Comparison of ENCODE assay signal across 10 cellular contexts in the genomic region with DNA sequence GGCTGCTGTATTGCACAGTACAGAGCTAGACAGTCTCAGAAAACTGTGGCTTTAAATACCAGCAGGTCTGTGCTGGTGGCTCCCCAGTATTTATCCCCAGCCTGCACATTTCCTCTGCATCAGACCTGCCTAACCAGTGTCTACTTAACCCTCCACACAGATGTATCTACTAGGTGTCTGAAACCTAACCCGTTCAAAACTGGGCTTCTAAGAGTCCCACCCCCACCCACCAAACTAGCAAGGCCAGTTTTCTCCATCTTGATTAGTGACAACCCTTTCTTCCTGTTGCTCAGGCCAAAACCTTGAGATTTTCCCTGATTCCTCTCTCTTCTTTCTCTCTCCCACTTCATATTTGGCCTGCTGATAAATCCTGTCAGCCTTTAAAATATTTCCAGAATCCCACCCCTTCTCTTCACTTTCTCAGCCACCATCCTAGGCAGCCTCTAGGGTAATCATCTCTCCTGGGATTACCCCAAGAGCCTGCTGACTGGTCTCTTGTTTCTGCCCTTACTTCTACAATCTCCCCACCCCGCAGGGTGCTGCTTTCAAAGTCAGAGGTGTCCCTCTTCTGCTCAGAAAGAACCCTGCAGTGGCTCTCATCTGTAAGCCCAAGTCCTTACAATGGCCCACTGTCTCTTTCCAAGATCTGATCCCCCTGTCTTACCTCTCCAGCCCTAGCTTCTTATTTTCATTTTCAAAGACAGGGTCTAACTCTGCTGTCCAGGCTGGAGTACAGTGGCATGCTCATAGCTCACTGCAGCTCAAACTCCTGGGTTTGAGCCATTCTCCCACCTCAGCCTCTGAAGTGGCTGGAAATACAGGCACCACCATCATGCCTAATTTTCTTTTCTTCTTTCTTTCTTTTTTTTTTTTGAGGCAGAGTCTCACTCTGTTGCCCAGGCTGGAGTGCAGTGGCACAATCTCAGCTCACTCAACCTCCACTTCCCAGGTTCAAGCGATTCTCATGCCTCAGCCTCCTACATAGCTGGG. TPM values are rescaled to one million over a fixed set of nuclear protein-coding genes. Genes with fewer than 3 reads are reported as not detected.
DNase-seq lines count a peak whose midpoint lies in the region; TF ChIP-seq lines count a peak whose summit lies in the region.
"Had no signal": no experiment of that assay in that cellular context is flagged by ENCODE, and none has a peak within 500 bp of the region (broad histone marks: within the 10 kb centered on the region; RNA-seq: fewer than 3 reads in every experiment).

No MANE protein-coding gene starts in this region.

- H3K4me3 Mint-ChIP-seq in MCF 10A (ENCODE audit: unreplicated experiment) = no peak overlapping the region
- peak overlapping the region in 1 of 5 donors; percentile 18 for H3K4me3 Mint-ChIP-seq in immature natural killer cell

- DNase-seq in T47D (ENCODE audit: low read depth in 1 of 2, low spot score in 1 of 2) (peak; percentile 66 to 94), MCF 10A (ENCODE audit: unreplicated experiment) (no peak), OCI-LY7 (ENCODE audit: low spot score) (peak; percentile 59), immature natural killer cell (no peak), ureter (ENCODE audit: low spot score) (peak; percentile 71), NCI-H345 treated with DMSO at 0.1 percent for 48 hours (lab: John Stamatoyannopoulos, UW; ENCODE audit: unreplicated experiment) (no peak), NCI-H1048 (lab: John Stamatoyannopoulos, UW) (no peak), MV-4-11 (lab: John Stamatoyannopoulos, UW) (no peak)
- DNase-seq: activated naive CD4-positive, alpha-beta T cell treated with Interleukin-2 at 50 U/mL for 16 hours; effector memory CD4-positive, alpha-beta T cell had no signal

- intact Hi-C loops in MCF 10A (cut with micrococcal nuclease) = no loop called here
- intact Hi-C loops in OCI-LY7 (cut with micrococcal nuclease; ENCODE audit: unreplicated experiment) = no loop called here

- H3K27ac Mint-ChIP-seq in MCF 10A (ENCODE audit: low read depth, unreplicated experiment) = no peak overlapping the region
- peak overlapping the region; percentile 20 to 80 (median 59) for H3K27ac Mint-ChIP-seq in immature natural killer cell

- H3K36me3 Mint-ChIP-seq in MCF 10A (ENCODE audit: insufficient read depth, unreplicated experiment) (peaks cover 5% of the 10 kb centered on the region), immature natural killer cell (no peaks in the 10 kb centered on the region)

- no peak overlapping the region for H2AFZ ChIP-seq in OCI-LY7 (ENCODE audit: low read length)

- POLR2A ChIA-PET in MCF 10A (lab: Yijun Ruan, JAX) = interaction anchor here (5.5 to 6.7 kb wide), 4 partner anchors 13 to 46 kb away, joined by 94 to 129 read pairs (median 109); partner anchors contain the start of gene H3-3A
- POLR2A ChIA-PET in OCI-LY7 (lab: Charles Lee) = interaction anchor here (0.6 to 3.2 kb wide), 12 partner anchors 10 to 676 kb away, joined by 3 to 10 read pairs (median 4); partner anchors contain the start of gene H3-3A

- no peaks in the 10 kb centered on the region for H4K20me1 ChIP-seq in OCI-LY7 (ENCODE audit: insufficient read depth, low read length)

- H3K9me3 Mint-ChIP-seq in MCF 10A (ENCODE audit: unreplicated experiment) = no peaks in the 10 kb centered on the region
- no peaks in the 10 kb centered on the region for H3K9me3 Mint-ChIP-seq in immature natural killer cell

- H3K36me3 ChIP-seq in OCI-LY7 (ENCODE audit: insufficient read depth, low read length) = no peaks in the 10 kb centered on the region

- no peaks in the 10 kb centered on the region for H3K27me3 Mint-ChIP-seq in MCF 10A (ENCODE audit: insufficient read depth, unreplicated experiment)
- peaks cover 2 to 9% (median 8%) of the 10 kb centered on the region in 3 donors for H3K27me3 Mint-ChIP-seq in immature natural killer cell (ENCODE audit: low read depth in 3 of 3)

- TF ChIP-seq CTCF in MCF 10A (IDR thresholded peaks at IDR 0.05; ENCODE audit: unreplicated experiment) = no peak
- TF ChIP-seq CTCF in OCI-LY7 (conservative IDR thresholded peaks at IDR 0.05; ENCODE audit: low read length) = peak; percentile 44; the same call in 1 of the 2 replicates

- in situ Hi-C loops in T47D (cut with HindIII; ENCODE audit: low pct_unique_long_range_greater_than_20kb, low sequenced_read_pairs) = no loop called here

- no peaks in the 10 kb centered on the region for H3K79me2 ChIP-seq in OCI-LY7 (ENCODE audit: insufficient read depth, low read depth, low read length)

- H3K9me3 ChIP-seq in OCI-LY7 (ENCODE audit: low read length) = no peaks in the 10 kb centered on the region

- H3K4me1 ChIP-seq in OCI-LY7 (ENCODE audit: insufficient read depth, low read length, poor library complexity, severe bottlenecking) = peaks cover 38% of the 10 kb centered on the region

- H3K4me1 Mint-ChIP-seq in MCF 10A (ENCODE audit: insufficient read depth, unreplicated experiment) (peaks cover 26% of the 10 kb centered on the region), immature natural killer cell (peaks cover 20 to 29% of the 10 kb centered on the region in 2 donors)

- H3K9me2 ChIP-seq in OCI-LY7 (ENCODE audit: insufficient read depth, low read length) = no peaks in the 10 kb centered on the region

- BruUV-seq in MCF 10A (replicated peaks; lab: Mats Ljungman, UMichigan) = no TSS peak
- BruUV-seq in OCI-LY7 (replicated peaks; lab: Mats Ljungman, UMichigan) = no TSS peak

- CTCF ChIA-PET in MCF 10A (lab: Yijun Ruan, JAX) (interaction anchor here (0.6 to 6.5 kb wide), 17 partner anchors 10 to 1060 kb away, joined by 3 to 75 read pairs (median 4); partner anchors contain the start of genes H3-3A and PARP1), OCI-LY7 (lab: Charles Lee; ENCODE audit: unreplicated experiment) (no interaction called here)

- H3K4me2 ChIP-seq in OCI-LY7 (ENCODE audit: low read length) = 0 out of 2 replicates have a peak overlapping the region, but pooled peaks have one; percentile 7

- H3K27ac ChIP-seq in OCI-LY7 (ENCODE audit: low read depth, low read length, poor library complexity, severe bottlenecking) = no peak overlapping the region

- no peak overlapping the region for H3K4me3 ChIP-seq in OCI-LY7 (ENCODE audit: low read depth, low read length, poor library complexity, severe bottlenecking)

RNA-seq across cellular contexts. Expression of gene H3-3A, which starts 45.2 kb away (rescaled TPM):
- total RNA-seq in MCF 10A (2022) (635 and 710 TPM in 2 replicates), OCI-LY7 (2022) (661 and 742 TPM in 2 replicates), ureter (501 TPM)
- 365 and 416 TPM in 2 replicates for total RNA-seq in OCI-LY7 (2014; rRNA removed; shearing (Covaris generic))
- 1,000 to 10,000 TPM in 1 of 3 donors, 100 to 1,000 TPM in 2; 850 to 1,086 (median 967) TPM for polyA plus RNA-seq in immature natural killer cell

Comparison
In these comparisons a context has a peak if more than half of its experiments do, and no peak if none do; other contexts are left out.
1. DNase-seq: peak in T47D (2 of 2), OCI-LY7 (single experiment) and ureter (single experiment); none in MCF 10A (single experiment), immature natural killer cell (0 of 3), NCI-H345 treated with DMSO at 0.1 percent for 48 hours (single experiment), NCI-H1048 (single experiment) and MV-4-11 (single experiment).